In the genomic region with DNA sequence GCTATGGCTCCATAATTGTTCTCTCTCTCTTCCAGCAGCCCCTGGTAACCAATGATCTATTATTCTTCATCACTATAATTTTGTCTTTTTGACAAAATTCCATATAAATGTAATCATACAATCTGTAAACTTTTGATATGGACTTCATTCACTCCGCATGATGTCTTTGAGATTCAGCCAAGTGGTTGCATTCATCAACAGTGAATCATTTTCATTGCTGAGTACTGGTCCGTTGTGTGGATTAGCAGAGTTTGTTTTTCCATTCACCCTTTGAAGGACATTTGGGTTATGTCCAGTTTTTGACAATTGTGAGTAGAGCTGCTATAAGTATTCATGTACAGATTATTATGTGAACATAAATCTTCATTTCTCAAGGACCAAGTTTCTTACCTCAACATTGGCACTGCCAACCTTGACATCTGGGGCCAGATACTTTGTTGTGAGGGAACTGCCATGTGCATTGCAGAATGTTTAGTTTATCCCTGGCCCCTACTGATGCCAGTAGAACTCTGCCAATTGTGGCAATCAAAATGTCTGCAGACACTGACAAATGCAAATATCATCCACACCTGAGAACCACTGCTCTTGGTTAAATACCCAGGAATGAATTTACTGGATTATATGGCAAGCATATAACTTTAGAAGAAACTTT, we compare ENCODE assay signal across 14 cellular contexts. TPM values are rescaled to one million over a fixed set of nuclear protein-coding genes. Genes with fewer than 3 reads are reported as not detected.
DNase-seq lines count a peak whose midpoint lies in the region; ATAC-seq and TF ChIP-seq lines count a peak whose summit lies in the region.
"Had no signal": no experiment of that assay in that cellular context is flagged by ENCODE, and none has a peak within 500 bp of the region (broad histone marks: within the 10 kb centered on the region; RNA-seq: fewer than 3 reads in every experiment).

No MANE protein-coding gene starts in this region.

- POLR2A ChIA-PET in PC-3 (lab: Charles Lee; ENCODE audit: unreplicated experiment), result no interaction called here

- no peak overlapping the region for H3K27ac Mint-ChIP-seq in activated T-cell treated with anti-CD3 and anti-CD28 coated beads, Interleukin-2, amount 50 U/mL, for 72 hours
- no peak overlapping the region for H3K27ac Mint-ChIP-seq in activated T-helper 1 cell treated with anti-CD3 and anti-CD28 coated beads, Interleukin-12 subunit alpha, Interleukin-12 subunit beta, Interleukin-2, Interleukin-4 antibody, amounts not matched to agents 30 ng/mL and 10 ng/mL and 1 ng/mL, durations not matched to agents 14 hours and 24 hours and 36 hours
- H3K27ac Mint-ChIP-seq: memory B cell had no signal

- H3K36me3 Mint-ChIP-seq in activated T-cell treated with anti-CD3 and anti-CD28 coated beads, Interleukin-2, amount 50 U/mL, for 72 hours (ENCODE audit: insufficient read depth in 2 of 2), result peaks cover 7 to 15% of the 10 kb centered on the region in 2 donors
- peaks cover 3% of the 10 kb centered on the region for H3K36me3 Mint-ChIP-seq in activated T-helper 1 cell treated with anti-CD3 and anti-CD28 coated beads, Interleukin-12 subunit alpha, Interleukin-12 subunit beta, Interleukin-2, Interleukin-4 antibody, amounts not matched to agents 30 ng/mL and 10 ng/mL and 1 ng/mL, durations not matched to agents 14 hours and 24 hours and 36 hours (ENCODE audit: low read depth)

- H3K9me3 Mint-ChIP-seq in activated T-cell treated with anti-CD3 and anti-CD28 coated beads, Interleukin-2, amount 50 U/mL, for 72 hours, result peaks cover 8 to 10% of the 10 kb centered on the region in 2 donors
- peaks cover 29% of the 10 kb centered on the region for H3K9me3 Mint-ChIP-seq in activated T-helper 1 cell treated with anti-CD3 and anti-CD28 coated beads, Interleukin-12 subunit alpha, Interleukin-12 subunit beta, Interleukin-2, Interleukin-4 antibody, amounts not matched to agents 30 ng/mL and 10 ng/mL and 1 ng/mL, durations not matched to agents 14 hours and 24 hours and 36 hours

- CTCF ChIA-PET in PC-3 (lab: Charles Lee), result no interaction called here

- no peak overlapping the region for H2AFZ ChIP-seq in PC-3 (ENCODE audit: low read length)

- no peaks in the 10 kb centered on the region for H3K9me2 ChIP-seq in PC-3 (replicated peaks; ENCODE audit: low read length)

- H3K79me2 ChIP-seq in PC-3 (ENCODE audit: low read length), result no peaks in the 10 kb centered on the region

- H3K27me3 Mint-ChIP-seq in activated T-cell treated with anti-CD3 and anti-CD28 coated beads, Interleukin-2, amount 50 U/mL, for 72 hours (ENCODE audit: low read depth), result peaks cover 62% of the 10 kb centered on the region
- H3K27me3 Mint-ChIP-seq in activated T-helper 1 cell treated with anti-CD3 and anti-CD28 coated beads, Interleukin-12 subunit alpha, Interleukin-12 subunit beta, Interleukin-2, Interleukin-4 antibody, amounts not matched to agents 30 ng/mL and 10 ng/mL and 1 ng/mL, durations not matched to agents 14 hours and 24 hours and 36 hours (ENCODE audit: insufficient read depth), result peaks cover 44% of the 10 kb centered on the region

- H3K4me1 ChIP-seq in PC-3 (ENCODE audit: insufficient read depth, low read length), result peaks cover 42% of the 10 kb centered on the region

- no peaks in the 10 kb centered on the region for H3K4me1 Mint-ChIP-seq in activated T-cell treated with anti-CD3 and anti-CD28 coated beads, Interleukin-2, amount 50 U/mL, for 72 hours (ENCODE audit: low read depth)
- H3K4me1 Mint-ChIP-seq in activated T-helper 1 cell treated with anti-CD3 and anti-CD28 coated beads, Interleukin-12 subunit alpha, Interleukin-12 subunit beta, Interleukin-2, Interleukin-4 antibody, amounts not matched to agents 30 ng/mL and 10 ng/mL and 1 ng/mL, durations not matched to agents 14 hours and 24 hours and 36 hours (ENCODE audit: low read depth), result no peaks in the 10 kb centered on the region

- no peak for TF ChIP-seq CTCF in PC-3 (conservative IDR thresholded peaks at IDR 0.05; ENCODE audit: low read depth, low read length)

- no peaks in the 10 kb centered on the region for H3K36me3 ChIP-seq in PC-3 (ENCODE audit: low read depth, low read length)
- H3K36me3 ChIP-seq: upper lobe of left lung had no signal

- H3K9ac ChIP-seq in PC-3 (ENCODE audit: low read length), result peak overlapping the region; percentile 53

- H3K27me3 ChIP-seq in PC-3 (ENCODE audit: low read length), result no peaks in the 10 kb centered on the region
- H3K27me3 ChIP-seq: dorsolateral prefrontal cortex, upper lobe of left lung had no signal

- no peaks in the 10 kb centered on the region for H3K9me3 ChIP-seq in PC-3 (ENCODE audit: low read length)

- peak overlapping the region; percentile 29; the same call in 1 of the 2 replicates for H3K4me3 ChIP-seq in PC-3 (ENCODE audit: low read length)
- H3K4me3 ChIP-seq: dorsolateral prefrontal cortex, upper lobe of left lung had no signal

- H3K4me3 Mint-ChIP-seq in activated T-cell treated with anti-CD3 and anti-CD28 coated beads, Interleukin-2, amount 50 U/mL, for 72 hours, result no peak overlapping the region
- no peak overlapping the region for H3K4me3 Mint-ChIP-seq in activated T-helper 1 cell treated with anti-CD3 and anti-CD28 coated beads, Interleukin-12 subunit alpha, Interleukin-12 subunit beta, Interleukin-2, Interleukin-4 antibody, amounts not matched to agents 30 ng/mL and 10 ng/mL and 1 ng/mL, durations not matched to agents 14 hours and 24 hours and 36 hours
- H3K4me3 Mint-ChIP-seq: memory B cell had no signal

- ATAC-seq in PC-3 (peak; percentile 84), esophagus mucosa (peak; percentile 55), HG02678 (IDR thresholded peaks at IDR 0.05; ENCODE audit: unreplicated experiment) (no peak)
- no peak for ATAC-seq in activated T-cell treated with anti-CD3 and anti-CD28 coated beads, Interleukin-2, amount 50 U/mL, for 72 hours (replicated peaks in 1 of 2)

- no TSS peak for BruUV-seq in PC-3 (replicated peaks; lab: Mats Ljungman, UMichigan)

- DNase-seq in EH (ENCODE audit: low read depth) (peak; percentile 90), PC-3 (peak; percentile 97), renal cortical epithelial cell (ENCODE audit: low read depth) (peak; percentile 97), retina (no peak)
- DNase-seq in activated T-cell treated with anti-CD3 and anti-CD28 coated beads, Interleukin-2, amount 50 U/mL, for 72 hours, result no peak
- no peak for DNase-seq in activated T-helper 1 cell treated with anti-CD3 and anti-CD28 coated beads, Interleukin-12 subunit alpha, Interleukin-12 subunit beta, Interleukin-2, Interleukin-4 antibody, amounts not matched to agents 30 ng/mL and 10 ng/mL and 1 ng/mL, durations not matched to agents 14 hours and 24 hours and 36 hours (ENCODE audit: low spot score)
- DNase-seq: dorsolateral prefrontal cortex; GF-D8; NCI-H1092 treated with DMSO at 0.1 percent for 48 hours; stimulated activated CD4-positive, alpha-beta T cell treated with anti-CD3 and anti-CD28 coated beads, Interleukin-1b, Interleukin-23, amount 100 ng/mL, for 48 hours; upper lobe of left lung had no signal

- H3F3A ChIP-seq in PC-3 (ENCODE audit: low read length, unreplicated experiment), result no peaks in the 10 kb centered on the region

- peak overlapping the region; percentile 93 for H3K27ac ChIP-seq in PC-3 (ENCODE audit: low read length)
- H3K27ac ChIP-seq: dorsolateral prefrontal cortex had no signal

- intact Hi-C loops in PC-3 (cut with micrococcal nuclease), result loop anchor here (2.0 kb wide), 1 partner anchor 48 kb away; the partner anchor contains the start of gene BCL2L11
- intact Hi-C loops in activated T-helper 1 cell treated with anti-CD3 and anti-CD28 coated beads, Interleukin-12 subunit alpha, Interleukin-12 subunit beta, Interleukin-2, Interleukin-4 antibody, amounts not matched to agents 30 ng/mL and 10 ng/mL and 1 ng/mL, durations not matched to agents 14 hours and 24 hours and 36 hours (cut with micrococcal nuclease), result no loop called here

- no peaks in the 10 kb centered on the region for H4K20me1 ChIP-seq in PC-3 (ENCODE audit: low read length)

- H3K4me2 ChIP-seq in PC-3 (ENCODE audit: low read length), result peak overlapping the region; percentile 71

RNA-seq across cellular contexts. Expression of gene BCL2L11, which starts 48.4 kb away (rescaled TPM):
- total RNA-seq in PC-3 (2014; rRNA removed) (11.3 and 24.6 TPM in 2 replicates), esophagus mucosa (16.6 TPM), renal cortical epithelial cell (3.8 and 29.1 TPM in 2 replicates)
- total RNA-seq in activated T-cell treated with anti-CD3 and anti-CD28 coated beads, Interleukin-2, amount 50 U/mL, for 72 hours, result 10 to 100 TPM; 35.4 to 36.0 TPM
- 335 and 347 TPM in 2 replicates for total RNA-seq in activated T-helper 1 cell treated with anti-CD3 and anti-CD28 coated beads, Interleukin-12 subunit alpha, Interleukin-12 subunit beta, Interleukin-2, Interleukin-4 antibody, amounts not matched to agents 30 ng/mL and 10 ng/mL and 1 ng/mL, durations not matched to agents 14 hours and 24 hours and 36 hours

Comparison
In these comparisons a context has a peak if more than half of its experiments do, and no peak if none do; other contexts are left out.
1. DNase-seq: peak in EH (single experiment), PC-3 (single experiment) and renal cortical epithelial cell (single experiment); none in retina (single experiment), activated T-cell treated with anti-CD3 and anti-CD28 coated beads, Interleukin-2, amount 50 U/mL, for 72 hours (0 of 2) and activated T-helper 1 cell treated with anti-CD3 and anti-CD28 coated beads, Interleukin-12 subunit alpha, Interleukin-12 subunit beta, Interleukin-2, Interleukin-4 antibody, amounts not matched to agents 30 ng/mL and 10 ng/mL and 1 ng/mL, durations not matched to agents 14 hours and 24 hours and 36 hours (single experiment).
2. ATAC-seq: peak in PC-3 (single experiment) and esophagus mucosa (single experiment); none in HG02678 (single experiment) and activated T-cell treated with anti-CD3 and anti-CD28 coated beads, Interleukin-2, amount 50 U/mL, for 72 hours (0 of 2).